ENCODE assay signal across 15 cellular contexts in genomic region chr15:89327113-89327512, GRCh38.
"Had no signal": no experiment of that assay in that cellular context is flagged by ENCODE, and none has a peak within 500 bp of the region (broad histone marks: within the 10 kb centered on the region; RNA-seq: fewer than 3 reads in every experiment).

No MANE protein-coding gene starts in this region.

- H3K9me3 Mint-ChIP-seq: memory B cell; naive thymus-derived CD8-positive, alpha-beta T cell had no signal

- H3K27ac Mint-ChIP-seq: memory B cell had no signal

- H3K4me3 Mint-ChIP-seq: memory B cell; naive thymus-derived CD8-positive, alpha-beta T cell had no signal

- ATAC-seq: left ventricle myocardium superior; naive thymus-derived CD8-positive, alpha-beta T cell had no signal

- DNase-seq: activated CD4-positive, alpha-beta T cell treated with anti-CD3 and anti-CD28 coated beads, Interleukin-2, amount 50 U/mL, for 48 hours; activated CD4-positive, CD25-positive, alpha-beta regulatory T cell treated with anti-CD3 and anti-CD28 coated beads, Interleukin-2, amount 50 U/mL, for 72 hours; activated naive CD4-positive, alpha-beta T cell treated with anti-CD3 and anti-CD28 coated beads, Interleukin-2, amount 50 U/mL, for 16 hours; amniotic stem cell; foreskin fibroblast; hippocampal formation; kidney; left ventricle myocardium superior; naive thymus-derived CD8-positive, alpha-beta T cell; posterior cingulate gyrus; stimulated activated CD4-positive, alpha-beta T cell treated with anti-CD3 and anti-CD28 coated beads, Interleukin-15, amount 100 ng/mL, for 24 hours; stimulated activated CD4-positive, alpha-beta T cell treated with anti-CD3 and anti-CD28 coated beads, Interleukin-4, amount 100 ng/mL, for 1 hour; stimulated activated naive CD4-positive, alpha-beta T cell treated with Interleukin-2 at 50 U/mL for 16 hours; upper lobe of left lung had no signal

- H3K27me3 Mint-ChIP-seq: memory B cell; naive thymus-derived CD8-positive, alpha-beta T cell had no signal
